Comparison of ENCODE assay signal across 1 cellular context in genomic region chr10:84352251-84352842, GRCh38.
TF ChIP-seq lines count a peak whose summit lies in the region.

No MANE protein-coding gene starts in this region.

TF ChIP-seq in GM23338, 12 proteins besides CTCF, POLR2A, EP300 and RAD21 (continued from another document):
- TF ChIP-seq, protein P1, sequence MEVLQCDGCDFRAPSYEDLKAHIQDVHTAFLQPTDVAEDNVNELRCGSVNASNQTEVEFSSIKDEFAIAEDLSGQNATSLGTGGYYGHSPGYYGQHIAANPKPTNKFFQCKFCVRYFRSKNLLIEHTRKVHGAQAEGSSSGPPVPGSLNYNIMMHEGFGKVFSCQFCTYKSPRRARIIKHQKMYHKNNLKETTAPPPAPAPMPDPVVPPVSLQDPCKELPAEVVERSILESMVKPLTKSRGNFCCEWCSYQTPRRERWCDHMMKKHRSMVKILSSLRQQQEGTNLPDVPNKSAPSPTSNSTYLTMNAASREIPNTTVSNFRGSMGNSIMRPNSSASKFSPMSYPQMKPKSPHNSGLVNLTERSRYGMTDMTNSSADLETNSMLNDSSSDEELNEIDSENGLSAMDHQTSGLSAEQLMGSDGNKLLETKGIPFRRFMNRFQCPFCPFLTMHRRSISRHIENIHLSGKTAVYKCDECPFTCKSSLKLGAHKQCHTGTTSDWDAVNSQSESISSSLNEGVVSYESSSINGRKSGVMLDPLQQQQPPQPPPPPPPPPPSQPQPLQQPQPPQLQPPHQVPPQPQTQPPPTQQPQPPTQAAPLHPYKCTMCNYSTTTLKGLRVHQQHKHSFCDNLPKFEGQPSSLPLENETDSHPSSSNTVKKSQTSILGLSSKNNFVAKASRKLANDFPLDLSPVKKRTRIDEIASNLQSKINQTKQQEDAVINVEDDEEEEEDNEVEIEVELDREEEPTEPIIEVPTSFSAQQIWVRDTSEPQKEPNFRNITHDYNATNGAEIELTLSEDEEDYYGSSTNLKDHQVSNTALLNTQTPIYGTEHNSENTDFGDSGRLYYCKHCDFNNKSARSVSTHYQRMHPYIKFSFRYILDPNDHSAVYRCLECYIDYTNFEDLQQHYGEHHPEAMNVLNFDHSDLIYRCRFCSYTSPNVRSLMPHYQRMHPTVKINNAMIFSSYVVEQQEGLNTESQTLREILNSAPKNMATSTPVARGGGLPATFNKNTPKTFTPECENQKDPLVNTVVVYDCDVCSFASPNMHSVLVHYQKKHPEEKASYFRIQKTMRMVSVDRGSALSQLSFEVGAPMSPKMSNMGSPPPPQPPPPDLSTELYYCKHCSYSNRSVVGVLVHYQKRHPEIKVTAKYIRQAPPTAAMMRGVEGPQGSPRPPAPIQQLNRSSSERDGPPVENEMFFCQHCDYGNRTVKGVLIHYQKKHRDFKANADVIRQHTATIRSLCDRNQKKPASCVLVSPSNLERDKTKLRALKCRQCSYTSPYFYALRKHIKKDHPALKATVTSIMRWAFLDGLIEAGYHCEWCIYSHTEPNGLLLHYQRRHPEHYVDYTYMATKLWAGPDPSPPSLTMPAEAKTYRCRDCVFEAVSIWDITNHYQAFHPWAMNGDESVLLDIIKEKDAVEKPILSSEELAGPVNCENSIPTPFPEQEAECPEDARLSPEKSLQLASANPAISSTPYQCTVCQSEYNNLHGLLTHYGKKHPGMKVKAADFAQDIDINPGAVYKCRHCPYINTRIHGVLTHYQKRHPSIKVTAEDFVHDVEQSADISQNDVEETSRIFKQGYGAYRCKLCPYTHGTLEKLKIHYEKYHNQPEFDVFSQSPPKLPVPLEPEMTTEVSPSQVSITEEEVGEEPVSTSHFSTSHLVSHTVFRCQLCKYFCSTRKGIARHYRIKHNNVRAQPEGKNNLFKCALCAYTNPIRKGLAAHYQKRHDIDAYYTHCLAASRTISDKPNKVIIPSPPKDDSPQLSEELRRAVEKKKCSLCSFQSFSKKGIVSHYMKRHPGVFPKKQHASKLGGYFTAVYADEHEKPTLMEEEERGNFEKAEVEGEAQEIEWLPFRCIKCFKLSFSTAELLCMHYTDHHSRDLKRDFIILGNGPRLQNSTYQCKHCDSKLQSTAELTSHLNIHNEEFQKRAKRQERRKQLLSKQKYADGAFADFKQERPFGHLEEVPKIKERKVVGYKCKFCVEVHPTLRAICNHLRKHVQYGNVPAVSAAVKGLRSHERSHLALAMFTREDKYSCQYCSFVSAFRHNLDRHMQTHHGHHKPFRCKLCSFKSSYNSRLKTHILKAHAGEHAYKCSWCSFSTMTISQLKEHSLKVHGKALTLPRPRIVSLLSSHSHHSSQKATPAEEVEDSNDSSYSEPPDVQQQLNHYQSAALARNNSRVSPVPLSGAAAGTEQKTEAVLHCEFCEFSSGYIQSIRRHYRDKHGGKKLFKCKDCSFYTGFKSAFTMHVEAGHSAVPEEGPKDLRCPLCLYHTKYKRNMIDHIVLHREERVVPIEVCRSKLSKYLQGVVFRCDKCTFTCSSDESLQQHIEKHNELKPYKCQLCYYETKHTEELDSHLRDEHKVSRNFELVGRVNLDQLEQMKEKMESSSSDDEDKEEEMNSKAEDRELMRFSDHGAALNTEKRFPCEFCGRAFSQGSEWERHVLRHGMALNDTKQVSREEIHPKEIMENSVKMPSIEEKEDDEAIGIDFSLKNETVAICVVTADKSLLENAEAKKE (CRISPR knock-in tag; IDR thresholded peaks at IDR 0.05): no peak
TF ChIP-seq in GM23338: peak in this region for 0.
